8 cellular contexts compared by ENCODE assay signal in the genomic region with DNA sequence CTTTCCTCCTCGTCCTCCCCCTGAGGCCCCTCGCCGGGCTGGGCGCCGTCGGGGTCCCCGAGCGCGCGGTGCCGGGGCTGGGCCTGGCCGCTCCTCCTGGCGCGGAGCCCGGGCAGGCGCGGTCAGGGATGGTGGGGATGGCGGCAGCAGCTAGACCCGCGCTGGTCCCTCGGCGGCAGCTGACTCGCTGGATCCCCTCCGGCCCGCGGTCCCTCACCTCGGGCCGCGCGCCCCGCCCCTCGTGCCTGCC. TPM values are rescaled to one million over a fixed set of nuclear protein-coding genes. Genes with fewer than 3 reads are reported as not detected.
DNase-seq lines count a peak whose midpoint lies in the region; ATAC-seq and TF ChIP-seq lines count a peak whose summit lies in the region.

A gene with protein sequence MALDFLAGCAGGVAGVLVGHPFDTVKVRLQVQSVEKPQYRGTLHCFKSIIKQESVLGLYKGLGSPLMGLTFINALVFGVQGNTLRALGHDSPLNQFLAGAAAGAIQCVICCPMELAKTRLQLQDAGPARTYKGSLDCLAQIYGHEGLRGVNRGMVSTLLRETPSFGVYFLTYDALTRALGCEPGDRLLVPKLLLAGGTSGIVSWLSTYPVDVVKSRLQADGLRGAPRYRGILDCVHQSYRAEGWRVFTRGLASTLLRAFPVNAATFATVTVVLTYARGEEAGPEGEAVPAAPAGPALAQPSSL (minus strand): TSS at position 189 of the 250 bp plus-strand sequence. CDS start 212 bp downstream, outside the sequence.

- TF ChIP-seq CTCF in CD14-positive monocyte (IDR thresholded peaks at IDR 0.05) (no peak), epithelial cell of esophagus (IDR thresholded peaks at IDR 0.05; ENCODE audit: insufficient read depth, low read depth, low read length, missing control alignments) (no peak), nephron (IDR thresholded peaks at IDR 0.05; ENCODE audit: unreplicated experiment in 3 of 3) (no peak)

- peak within 1 kb of the TSS; percentile 76 for H3K4me3 ChIP-seq in NT2/D1 (ENCODE audit: insufficient read length, low read depth)
- peak within 1 kb of the TSS; percentile 63 for H3K4me3 ChIP-seq in epithelial cell of esophagus (ENCODE audit: low read length)

- H3K27ac Mint-ChIP-seq in CD14-positive monocyte (peak within 1 kb of the TSS in 6 of 7 donors; percentile 38 to 93 (median 83)), nephron (peak within 1 kb of the TSS; percentile 55 to 87 (median 73))

- no peaks in the 10 kb centered on the region for H3K9me3 ChIP-seq in NT2/D1 (ENCODE audit: insufficient read depth, low read length)

- no peaks in the 10 kb centered on the region for H3K27me3 ChIP-seq in NT2/D1 (ENCODE audit: insufficient read depth, insufficient read length)

- no peak for ATAC-seq in HG03139 (IDR thresholded peaks at IDR 0.05; ENCODE audit: unreplicated experiment)

- H3K36me3 Mint-ChIP-seq in CD14-positive monocyte: peaks cover 0 to 4% of the 10 kb centered on the region in 2 donors
- H3K36me3 Mint-ChIP-seq in nephron (ENCODE audit: low read depth): no peaks in the 10 kb centered on the region

- H3K27me3 Mint-ChIP-seq in CD14-positive monocyte (ENCODE audit: low read depth in 3 of 3) (peaks cover 8 to 19% (median 9%) of the 10 kb centered on the region in 3 donors), nephron (ENCODE audit: low read depth) (no peaks in the 10 kb centered on the region)

- H3K36me3 ChIP-seq in NT2/D1 (ENCODE audit: insufficient read depth, insufficient read length, low read length): peaks cover 7% of the 10 kb centered on the region

- H3K4me1 Mint-ChIP-seq in CD14-positive monocyte (peaks cover 53% of the 10 kb centered on the region), nephron (peaks cover 28% of the 10 kb centered on the region)

- intact Hi-C loops in CD14-positive monocyte (cut with micrococcal nuclease): loop anchor here (2.0 to 5.0 kb wide), 4 partner anchors 36 to 71 kb away; partner anchors contain the start of gene WDR25 (in 2 of the 2)

- H3K9ac ChIP-seq in NT2/D1 (ENCODE audit: insufficient read length, low read depth): peak within 1 kb of the TSS; percentile 90

- no peak for DNase-seq in CD14-positive monocyte (ENCODE audit: low spot score)
- no peak for DNase-seq in NT2/D1 (ENCODE audit: low read depth, low spot score)
- no peak for DNase-seq in epithelial cell of esophagus (ENCODE audit: low read depth)
- DNase-seq in retina: no peak
- no peak for DNase-seq in HPDE6-E6E7 (ENCODE audit: extremely low spot score)
- DNase-seq in effector CD4-positive, alpha-beta T cell: no peak

- peak within 1 kb of the TSS; percentile 93 to 95 for H3K4me3 Mint-ChIP-seq in CD14-positive monocyte
- peak within 1 kb of the TSS; percentile 91 to 94 (median 91) for H3K4me3 Mint-ChIP-seq in nephron

- H3K4me1 ChIP-seq in NT2/D1 (ENCODE audit: insufficient read depth, insufficient read length): peaks cover 18% of the 10 kb centered on the region

- peaks cover 0 to 4% (median 0%) of the 10 kb centered on the region in 7 donors for H3K9me3 Mint-ChIP-seq in CD14-positive monocyte
- H3K9me3 Mint-ChIP-seq in nephron: no peaks in the 10 kb centered on the region

RNA-seq across cellular contexts. Expression of the gene that starts here (rescaled TPM):
- polyA plus RNA-seq in CD14-positive monocyte: 10 to 100 TPM; 16.9 to 33.3 TPM
